24 cellular contexts compared by ENCODE assay signal in the genomic region with DNA sequence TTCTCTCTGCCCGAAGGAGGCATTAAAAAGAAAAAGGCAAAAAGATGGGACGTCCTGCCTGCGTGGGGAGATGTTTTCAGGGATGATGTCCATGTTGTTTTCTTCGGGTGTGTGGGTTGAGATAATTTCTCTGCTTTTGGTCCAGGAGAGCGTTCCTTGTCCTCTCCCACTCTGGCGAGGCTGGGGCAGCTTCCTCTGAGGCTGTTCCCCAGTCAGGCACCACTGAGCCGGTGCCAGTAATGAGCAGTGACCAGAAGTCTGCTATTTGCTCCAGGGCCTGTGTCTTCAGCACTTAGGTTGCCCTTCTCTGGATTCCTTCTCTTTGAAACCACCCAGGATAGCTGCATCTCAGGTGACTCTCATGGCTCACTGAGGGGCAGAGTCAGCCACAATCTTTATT.
"Had no signal": no experiment of that assay in that cellular context is flagged by ENCODE, and none has a peak within 500 bp of the region (broad histone marks: within the 10 kb centered on the region; RNA-seq: fewer than 3 reads in every experiment).

No MANE protein-coding gene starts in this region.

- H3K4me1 ChIP-seq: esophagus muscularis mucosa, foreskin keratinocyte, gastroesophageal sphincter, prostate gland, sigmoid colon, transverse colon, upper lobe of right lung, uterus had no signal

- H3K4me3 ChIP-seq: esophagus muscularis mucosa, gastroesophageal sphincter, heart right ventricle, lung, prostate gland, sigmoid colon, transverse colon, upper lobe of right lung, uterus had no signal

- H3K27ac ChIP-seq: esophagus muscularis mucosa, foreskin keratinocyte, gastroesophageal sphincter, prostate gland, sigmoid colon, transverse colon, upper lobe of right lung, uterus had no signal

- H3K27ac Mint-ChIP-seq: memory B cell; naive thymus-derived CD4-positive, alpha-beta T cell; nephron progenitor cell; stimulated activated effector memory CD8-positive, alpha-beta T cell treated with anti-CD3 and anti-CD28 coated beads, Interleukin-12 subunit alpha, Interleukin-12 subunit beta, amount 100 ng/mL, for 72 hours had no signal

- H3K27me3 Mint-ChIP-seq: memory B cell had no signal

- H3K36me3 ChIP-seq: esophagus muscularis mucosa, gastroesophageal sphincter, heart right ventricle, prostate gland, sigmoid colon, transverse colon, upper lobe of right lung, uterus had no signal

- H3K27me3 ChIP-seq: esophagus muscularis mucosa, heart right ventricle, sigmoid colon, upper lobe of right lung, uterus had no signal

- H3K4me3 Mint-ChIP-seq: central memory CD8-positive, alpha-beta T cell; memory B cell; naive thymus-derived CD4-positive, alpha-beta T cell; nephron progenitor cell; stimulated activated effector memory CD8-positive, alpha-beta T cell treated with anti-CD3 and anti-CD28 coated beads, Interleukin-12 subunit alpha, Interleukin-12 subunit beta, amount 100 ng/mL, for 72 hours had no signal

- H3K9me3 ChIP-seq: esophagus muscularis mucosa, gastroesophageal sphincter, heart right ventricle, prostate gland, sigmoid colon, transverse colon, upper lobe of right lung, uterus had no signal

- ATAC-seq: foreskin keratinocyte; gastroesophageal sphincter; left colon; naive thymus-derived CD4-positive, alpha-beta T cell; stimulated activated effector memory CD8-positive, alpha-beta T cell treated with anti-CD3 and anti-CD28 coated beads, Interleukin-12 subunit alpha, Interleukin-12 subunit beta, amount 100 ng/mL, for 72 hours; stimulated activated naive CD8-positive, alpha-beta T cell treated with anti-CD3 and anti-CD28 coated beads, Interleukin-15, Interleukin-2, amounts not matched to agents 100 U/mL and 50 U/mL, for 24 hours; upper lobe of right lung had no signal

- H3K4me1 Mint-ChIP-seq: central memory CD8-positive, alpha-beta T cell; memory B cell; naive thymus-derived CD4-positive, alpha-beta T cell; stimulated activated effector memory CD8-positive, alpha-beta T cell treated with anti-CD3 and anti-CD28 coated beads, Interleukin-12 subunit alpha, Interleukin-12 subunit beta, amount 100 ng/mL, for 72 hours had no signal

- H3K9me3 Mint-ChIP-seq: central memory CD8-positive, alpha-beta T cell; memory B cell; naive thymus-derived CD4-positive, alpha-beta T cell; nephron progenitor cell; stimulated activated effector memory CD8-positive, alpha-beta T cell treated with anti-CD3 and anti-CD28 coated beads, Interleukin-12 subunit alpha, Interleukin-12 subunit beta, amount 100 ng/mL, for 72 hours had no signal

- H3K36me3 Mint-ChIP-seq: memory B cell; naive thymus-derived CD4-positive, alpha-beta T cell; stimulated activated effector memory CD8-positive, alpha-beta T cell treated with anti-CD3 and anti-CD28 coated beads, Interleukin-12 subunit alpha, Interleukin-12 subunit beta, amount 100 ng/mL, for 72 hours had no signal

- DNase-seq: effector CD8-positive, alpha-beta T cell; foreskin keratinocyte; hippocampal formation; left colon; midbrain; naive thymus-derived CD4-positive, alpha-beta T cell; nephron progenitor cell; nucleus accumbens; right cardiac atrium; sigmoid colon; stimulated activated CD4-positive, alpha-beta T cell treated with anti-CD3 and anti-CD28 coated beads, Interleukin-2, amount 100 ng/mL, for 24 hours; stimulated activated CD4-positive, alpha-beta T cell treated with anti-CD3 and anti-CD28 coated beads, Interleukin-4, amount 100 ng/mL, for 24 hours; stimulated activated naive CD8-positive, alpha-beta T cell treated with anti-CD3 and anti-CD28 coated beads, Interleukin-15, Interleukin-2, amounts not matched to agents 100 U/mL and 50 U/mL, for 24 hours; transverse colon; upper lobe of right lung; uterus had no signal
